In the genomic region with DNA sequence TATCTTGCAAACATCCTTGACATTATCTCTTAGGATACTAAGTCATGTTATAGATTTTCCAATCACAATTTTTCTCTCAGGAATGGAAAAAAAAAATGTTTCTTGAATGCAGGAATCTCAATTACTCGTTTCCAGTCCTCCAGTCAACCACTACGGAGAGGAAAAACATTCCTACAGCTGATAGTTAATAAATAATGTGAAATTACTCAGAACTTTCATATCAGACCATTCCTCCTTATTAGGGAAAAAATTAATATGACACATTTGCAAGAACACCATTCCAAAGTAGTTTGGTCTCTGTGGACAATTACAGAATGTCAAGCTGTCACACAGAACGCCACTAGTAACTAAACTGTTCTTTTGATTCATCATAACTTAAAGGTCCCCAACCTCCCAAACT, we compare ENCODE assay signal across 20 cellular contexts.
"Had no signal": no experiment of that assay in that cellular context is flagged by ENCODE, and none has a peak within 500 bp of the region (broad histone marks: within the 10 kb centered on the region; RNA-seq: fewer than 3 reads in every experiment).

No MANE protein-coding gene starts in this region.

- H3K9me3 Mint-ChIP-seq: natural killer cell, neural crest cell, type B pancreatic cell had no signal

- DNase-seq: colonic mucosa; dermis blood vessel endothelial cell; erythroblast; foreskin keratinocyte; head of caudate nucleus; hippocampal formation; mammary epithelial cell; natural killer cell; posterior cingulate gyrus; sigmoid colon; stimulated activated CD4-positive, alpha-beta T cell treated with anti-CD3 and anti-CD28 coated beads, Interleukin-2, amount 100 ng/mL, for 24 hours; stimulated activated CD4-positive, alpha-beta T cell treated with anti-CD3 and anti-CD28 coated beads, Interleukin-4, amount 100 ng/mL, for 4 hours; stimulated activated naive CD4-positive, alpha-beta T cell; thyroid gland had no signal

- H3K36me3 ChIP-seq: colonic mucosa, right atrium auricular region, sigmoid colon, suprapubic skin, thyroid gland had no signal

- H3K4me3 Mint-ChIP-seq: natural killer cell, neural crest cell, type B pancreatic cell had no signal

- H3K27me3 ChIP-seq: colonic mucosa, foreskin keratinocyte, right atrium auricular region, sigmoid colon, suprapubic skin, thyroid gland had no signal

- H3K36me3 Mint-ChIP-seq: natural killer cell, type B pancreatic cell had no signal

- H3K4me3 ChIP-seq: colonic mucosa, right atrium auricular region, sigmoid colon, skin epidermis, suprapubic skin, thyroid gland had no signal

- H3K4me1 ChIP-seq: colonic mucosa, sigmoid colon, suprapubic skin had no signal

- H3K4me1 Mint-ChIP-seq: neural crest cell had no signal

- H3K27ac ChIP-seq: colonic mucosa, foreskin keratinocyte, right atrium auricular region, sigmoid colon, skin epidermis, suprapubic skin, thyroid gland had no signal

- H3K27ac Mint-ChIP-seq: natural killer cell, type B pancreatic cell had no signal

- H3K9me3 ChIP-seq: colonic mucosa, right atrium auricular region, sigmoid colon, suprapubic skin, thyroid gland had no signal

- H3K27me3 Mint-ChIP-seq: type B pancreatic cell had no signal

- ATAC-seq: foreskin keratinocyte, left lobe of liver had no signal
